ENCODE assay signal across 13 cellular contexts in genomic region chr1:93692451-93692861, GRCh38. TPM values are rescaled to one million over a fixed set of nuclear protein-coding genes. Genes with fewer than 3 reads are reported as not detected.
A peak's percentile ranks its signal among the peaks of the same experiment; 100 is the strongest.
DNase-seq lines count a peak whose midpoint lies in the region; ATAC-seq, FAIRE-seq and TF ChIP-seq lines count a peak whose summit lies in the region.
"Had no signal": no experiment of that assay in that cellular context is flagged by ENCODE, and none has a peak within 500 bp of the region (broad histone marks: within the 10 kb centered on the region; RNA-seq: fewer than 3 reads in every experiment).

No MANE protein-coding gene starts in this region.

- in situ Hi-C loops in GM13977 (cut with MboI; ENCODE audit: low pct_unique_long_range_greater_than_20kb, low sequenced_read_pairs, unreplicated experiment), result no loop called here

- H3K27ac Mint-ChIP-seq in astrocyte (ENCODE audit: unreplicated experiment) (peak overlapping the region; percentile 78), WTC11 (no peak overlapping the region)

- no peaks in the 10 kb centered on the region for H4K20me1 ChIP-seq in astrocyte (ENCODE audit: insufficient read depth, low read length)

- no peak for ATAC-seq in WTC11

- H3K9ac ChIP-seq in astrocyte (ENCODE audit: low read length) (peak overlapping the region; percentile 47), muscle layer of colon (ENCODE audit: low read length) (no peak overlapping the region)

- no peak for DNase-seq in AG04450 (ENCODE audit: low read depth, low spot score)
- peak; percentile 69 for DNase-seq in HT1080 (ENCODE audit: low read depth)
- DNase-seq in astrocyte (ENCODE audit: low read depth), result no peak
- no peak for DNase-seq in WTC11 (ENCODE audit: low spot score)
- DNase-seq in NCI-H2029 (lab: John Stamatoyannopoulos, UW), result no peak
- DNase-seq in DMS53 treated with DMSO at 0.1 percent for 48 hours (lab: John Stamatoyannopoulos, UW; ENCODE audit: unreplicated experiment), result no peak
- no peak for DNase-seq in GM13977 (ENCODE audit: low spot score)
- DNase-seq: effector CD4-positive, alpha-beta T cell; immature natural killer cell; T-cell had no signal

- peak overlapping the region; percentile 85 for H3K27ac ChIP-seq in AG04450 (ENCODE audit: low read depth, low read length)
- peak overlapping the region; percentile 76 for H3K27ac ChIP-seq in astrocyte (ENCODE audit: low read depth, low read length)
- peak overlapping the region; percentile 23 for H3K27ac ChIP-seq in muscle layer of colon (ENCODE audit: low read depth, low read length)

- POLR2A ChIA-PET in AG04450 (lab: Yijun Ruan, JAX), result interaction anchor here (1.1 to 1.2 kb wide), 2 partner anchors 43 to 124 kb away, joined by 3 to 8 read pairs; no protein-coding TSS in a partner anchor
- POLR2A ChIA-PET in WTC11 (lab: Charles Lee), result no interaction called here

- H3K79me2 ChIP-seq in astrocyte (ENCODE audit: insufficient read depth, low read length), result no peaks in the 10 kb centered on the region

- no peaks in the 10 kb centered on the region for H3K36me3 ChIP-seq in astrocyte (ENCODE audit: insufficient read depth, low read length)
- no peaks in the 10 kb centered on the region for H3K36me3 ChIP-seq in muscle layer of colon (ENCODE audit: insufficient read depth, low read length)

- no peaks in the 10 kb centered on the region for H3K27me3 Mint-ChIP-seq in astrocyte (ENCODE audit: low read depth, unreplicated experiment)
- H3K27me3 Mint-ChIP-seq in WTC11 (ENCODE audit: low read depth), result no peaks in the 10 kb centered on the region
- H3K27me3 Mint-ChIP-seq: T-cell had no signal

- H3K4me3 Mint-ChIP-seq in astrocyte (ENCODE audit: unreplicated experiment) (no peak overlapping the region), WTC11 (no peak overlapping the region)
- H3K4me3 Mint-ChIP-seq: activated T-helper 1 cell treated with anti-CD3 and anti-CD28 coated beads, Interleukin-12 subunit alpha, Interleukin-12 subunit beta, Interleukin-2, Interleukin-4 antibody, amounts not matched to agents 30 ng/mL and 10 ng/mL and 1 ng/mL, durations not matched to agents 14 hours and 24 hours and 36 hours; immature natural killer cell; T-cell had no signal

- peak overlapping the region; percentile 53 for H3K4me2 ChIP-seq in astrocyte (ENCODE audit: low read length)

- H3K9me3 Mint-ChIP-seq in astrocyte (ENCODE audit: unreplicated experiment) (no peaks in the 10 kb centered on the region), WTC11 (no peaks in the 10 kb centered on the region)
- H3K9me3 Mint-ChIP-seq: activated T-helper 1 cell treated with anti-CD3 and anti-CD28 coated beads, Interleukin-12 subunit alpha, Interleukin-12 subunit beta, Interleukin-2, Interleukin-4 antibody, amounts not matched to agents 30 ng/mL and 10 ng/mL and 1 ng/mL, durations not matched to agents 14 hours and 24 hours and 36 hours; immature natural killer cell; T-cell had no signal

- no peak for FAIRE-seq in astrocyte (lab: Jason Lieb, UNC)
- FAIRE-seq: D721Med had no signal

- H3K27me3 ChIP-seq in AG04450 (ENCODE audit: control insufficient read depth, insufficient read depth, low read length) (no peaks in the 10 kb centered on the region), astrocyte (ENCODE audit: insufficient read depth, low read length) (no peaks in the 10 kb centered on the region), muscle layer of colon (ENCODE audit: control insufficient read depth in 1 of 2, insufficient read depth in 2 of 2, low read length in 2 of 2) (no peaks in the 10 kb centered on the region)

- H3K4me1 ChIP-seq in astrocyte (ENCODE audit: insufficient read depth, low read length) (peaks cover 29% of the 10 kb centered on the region), muscle layer of colon (ENCODE audit: insufficient read depth, low read length) (peaks cover 19% of the 10 kb centered on the region)

- H3K4me1 Mint-ChIP-seq in astrocyte (ENCODE audit: low read depth, unreplicated experiment), result peaks cover 34% of the 10 kb centered on the region
- H3K4me1 Mint-ChIP-seq in WTC11, result peaks cover 20% of the 10 kb centered on the region

- no peaks in the 10 kb centered on the region for H3K9me3 ChIP-seq in AG04450 (ENCODE audit: control insufficient read depth, insufficient read depth, low read length)
- no peaks in the 10 kb centered on the region for H3K9me3 ChIP-seq in astrocyte (ENCODE audit: insufficient read depth, low read depth, low read length)
- H3K9me3 ChIP-seq in muscle layer of colon (ENCODE audit: low read length), result no peaks in the 10 kb centered on the region

- H3K4me3 ChIP-seq in AG04450 (ENCODE audit: low read depth, low read length) (peak overlapping the region; percentile 3; the same call in 1 of the 2 replicates), astrocyte (ENCODE audit: insufficient read depth, low read depth, low read length) (no peak overlapping the region), muscle layer of colon (ENCODE audit: low read depth in 1 of 2, low read length in 2 of 2) (no peak overlapping the region)

- TF ChIP-seq CTCF in AG04450 (IDR thresholded peaks at IDR 0.05; ENCODE audit: low read depth, low read length) (no peak), astrocyte (IDR thresholded peaks at IDR 0.05; ENCODE audit: insufficient read depth, low read depth, low read length) (no peak), WTC11 (IDR thresholded peaks at IDR 0.05) (no peak), GM13977 (IDR thresholded peaks at IDR 0.05; ENCODE audit: extremely low read depth, insufficient read depth, missing control alignments) (no peak)

- H2AFZ ChIP-seq in astrocyte (ENCODE audit: low read depth, low read length), result peak overlapping the region; percentile 6

- H3K36me3 Mint-ChIP-seq in astrocyte (ENCODE audit: low read depth, unreplicated experiment), result no peaks in the 10 kb centered on the region
- no peaks in the 10 kb centered on the region for H3K36me3 Mint-ChIP-seq in WTC11
- H3K36me3 Mint-ChIP-seq: immature natural killer cell, T-cell had no signal

- CTCF ChIA-PET in AG04450 (lab: Charles Lee), result interaction anchor here (1.5 to 1.7 kb wide), 2 partner anchors 43 to 63 kb away, joined by 5 to 7 read pairs; no protein-coding TSS in a partner anchor
- CTCF ChIA-PET in WTC11 (lab: Charles Lee), result interaction anchor here (1.5 to 2.1 kb wide), 2 partner anchors 122 to 152 kb away, joined by 6 to 13 read pairs; no protein-coding TSS in a partner anchor

TF ChIP-seq in WTC11, 78 proteins besides CTCF, POLR2A, EP300 and RAD21:
- TF ChIP-seq ATF2 (CRISPR knock-in tag; IDR thresholded peaks at IDR 0.05; ENCODE audit: borderline replicate concordance, low read depth), result no peak
- TF ChIP-seq, protein P1, sequence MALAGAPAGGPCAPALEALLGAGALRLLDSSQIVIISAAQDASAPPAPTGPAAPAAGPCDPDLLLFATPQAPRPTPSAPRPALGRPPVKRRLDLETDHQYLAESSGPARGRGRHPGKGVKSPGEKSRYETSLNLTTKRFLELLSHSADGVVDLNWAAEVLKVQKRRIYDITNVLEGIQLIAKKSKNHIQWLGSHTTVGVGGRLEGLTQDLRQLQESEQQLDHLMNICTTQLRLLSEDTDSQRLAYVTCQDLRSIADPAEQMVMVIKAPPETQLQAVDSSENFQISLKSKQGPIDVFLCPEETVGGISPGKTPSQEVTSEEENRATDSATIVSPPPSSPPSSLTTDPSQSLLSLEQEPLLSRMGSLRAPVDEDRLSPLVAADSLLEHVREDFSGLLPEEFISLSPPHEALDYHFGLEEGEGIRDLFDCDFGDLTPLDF (CRISPR knock-in tag; IDR thresholded peaks at IDR 0.05), result no peak
- no peak for TF ChIP-seq ZNF396 (CRISPR knock-in tag; IDR thresholded peaks at IDR 0.05; ENCODE audit: borderline replicate concordance)
- TF ChIP-seq, protein P2, sequence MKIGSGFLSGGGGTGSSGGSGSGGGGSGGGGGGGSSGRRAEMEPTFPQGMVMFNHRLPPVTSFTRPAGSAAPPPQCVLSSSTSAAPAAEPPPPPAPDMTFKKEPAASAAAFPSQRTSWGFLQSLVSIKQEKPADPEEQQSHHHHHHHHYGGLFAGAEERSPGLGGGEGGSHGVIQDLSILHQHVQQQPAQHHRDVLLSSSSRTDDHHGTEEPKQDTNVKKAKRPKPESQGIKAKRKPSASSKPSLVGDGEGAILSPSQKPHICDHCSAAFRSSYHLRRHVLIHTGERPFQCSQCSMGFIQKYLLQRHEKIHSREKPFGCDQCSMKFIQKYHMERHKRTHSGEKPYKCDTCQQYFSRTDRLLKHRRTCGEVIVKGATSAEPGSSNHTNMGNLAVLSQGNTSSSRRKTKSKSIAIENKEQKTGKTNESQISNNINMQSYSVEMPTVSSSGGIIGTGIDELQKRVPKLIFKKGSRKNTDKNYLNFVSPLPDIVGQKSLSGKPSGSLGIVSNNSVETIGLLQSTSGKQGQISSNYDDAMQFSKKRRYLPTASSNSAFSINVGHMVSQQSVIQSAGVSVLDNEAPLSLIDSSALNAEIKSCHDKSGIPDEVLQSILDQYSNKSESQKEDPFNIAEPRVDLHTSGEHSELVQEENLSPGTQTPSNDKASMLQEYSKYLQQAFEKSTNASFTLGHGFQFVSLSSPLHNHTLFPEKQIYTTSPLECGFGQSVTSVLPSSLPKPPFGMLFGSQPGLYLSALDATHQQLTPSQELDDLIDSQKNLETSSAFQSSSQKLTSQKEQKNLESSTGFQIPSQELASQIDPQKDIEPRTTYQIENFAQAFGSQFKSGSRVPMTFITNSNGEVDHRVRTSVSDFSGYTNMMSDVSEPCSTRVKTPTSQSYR (CRISPR knock-in tag; IDR thresholded peaks at IDR 0.05), result no peak
- no peak for TF ChIP-seq NFE2L1 (CRISPR knock-in tag; IDR thresholded peaks at IDR 0.05)
- no peak for TF ChIP-seq CBFB (CRISPR knock-in tag; IDR thresholded peaks at IDR 0.05; ENCODE audit: low read depth)
- TF ChIP-seq ZNF263 (CRISPR knock-in tag; IDR thresholded peaks at IDR 0.05; ENCODE audit: low read depth), result no peak

RNA-seq across cellular contexts. Expression of gene BCAR3, which starts 10.8 kb away (rescaled TPM):
- 20.6 and 24.9 TPM in 2 replicates for polyA plus RNA-seq in AG04450 (2011; rRNA removed)
- polyA minus RNA-seq in AG04450 (2011; rRNA and poly(A)+ RNA removed), result 23.1 and 29.7 TPM in 2 replicates
- 156 and 163 TPM in 2 replicates for total RNA-seq in HT1080 (2014; rRNA removed; shearing (Covaris generic))
- polyA plus RNA-seq in HT1080 (2015; cell fraction: cytosol; rRNA removed), result 97.9 and 102 TPM in 2 replicates
- 110 TPM in 2 replicates for polyA plus RNA-seq in HT1080 (2015; cell fraction: nucleus; rRNA removed)
- total RNA-seq in astrocyte (30.0 and 31.1 TPM in 2 replicates), WTC11 (2021) (9.3 to 14.8 TPM (median 9.6 TPM) in 3 replicates)

Comparison
In these comparisons a context has a peak if more than half of its experiments do, and no peak if none do; other contexts are left out.
1. H3K27ac ChIP-seq: peak in every context shown above with its lines; median percentile 85 in AG04450; 76 in astrocyte; 23 in muscle layer of colon.